27 cellular contexts compared by ENCODE assay signal in genomic region chr1:232917053-232917452, GRCh38. TPM values are rescaled to one million over a fixed set of nuclear protein-coding genes. Genes with fewer than 3 reads are reported as not detected.
A peak's percentile ranks its signal among the peaks of the same experiment; 100 is the strongest.
DNase-seq lines count a peak whose midpoint lies in the region; ATAC-seq, FAIRE-seq and TF ChIP-seq lines count a peak whose summit lies in the region.
"Had no signal": no experiment of that assay in that cellular context is flagged by ENCODE, and none has a peak within 500 bp of the region (broad histone marks: within the 10 kb centered on the region; RNA-seq: fewer than 3 reads in every experiment).

No MANE protein-coding gene starts in this region.

- no peak overlapping the region for H3K4me3 Mint-ChIP-seq in activated T-helper 2 cell treated with anti-CD3 and anti-CD28 coated beads, Interferon-gamma antibody, Interleukin-2, Interleukin-4, amounts not matched to agents 10 μg/mL and 5 μg/mL and 100 μg/mL, durations not matched to agents 14 hours and 24 hours and 36 hours (ENCODE audit: low read depth)
- H3K4me3 Mint-ChIP-seq in activated T-cell treated with anti-CD3 and anti-CD28 coated beads, Interleukin-2, amount 50 U/mL, for 24 hours: no peak overlapping the region
- H3K4me3 Mint-ChIP-seq: B cell; CD14-positive monocyte; T-cell; T-helper 2 cell treated with Interferon-gamma antibody and Interleukin-4, amounts not matched to agents 5 μg/mL and 100 μg/mL, for 36 hours had no signal

- H3K27me3 Mint-ChIP-seq in activated T-helper 2 cell treated with anti-CD3 and anti-CD28 coated beads, Interferon-gamma antibody, Interleukin-2, Interleukin-4, amounts not matched to agents 10 μg/mL and 5 μg/mL and 100 μg/mL, durations not matched to agents 14 hours and 24 hours and 36 hours (ENCODE audit: low read depth): no peaks in the 10 kb centered on the region
- peaks cover 4% of the 10 kb centered on the region for H3K27me3 Mint-ChIP-seq in activated T-cell treated with anti-CD3 and anti-CD28 coated beads, Interleukin-2, amount 50 U/mL, for 24 hours

- intact Hi-C loops in activated T-helper 2 cell treated with anti-CD3 and anti-CD28 coated beads, Interferon-gamma antibody, Interleukin-2, Interleukin-4, amounts not matched to agents 10 μg/mL and 5 μg/mL and 100 μg/mL, durations not matched to agents 14 hours and 24 hours and 36 hours (cut with micrococcal nuclease): no loop called here

- no peak for TF ChIP-seq POLR2A in GM12892 (IDR thresholded peaks at IDR 0.05; ENCODE audit: low read depth, low read length)

- H3K36me3 Mint-ChIP-seq in activated T-helper 2 cell treated with anti-CD3 and anti-CD28 coated beads, Interferon-gamma antibody, Interleukin-2, Interleukin-4, amounts not matched to agents 10 μg/mL and 5 μg/mL and 100 μg/mL, durations not matched to agents 14 hours and 24 hours and 36 hours (ENCODE audit: low read depth): peaks cover 9% of the 10 kb centered on the region
- H3K36me3 Mint-ChIP-seq in activated T-cell treated with anti-CD3 and anti-CD28 coated beads, Interleukin-2, amount 50 U/mL, for 24 hours (ENCODE audit: low read depth): no peaks in the 10 kb centered on the region
- H3K36me3 Mint-ChIP-seq: CD14-positive monocyte, T-cell had no signal

- peak overlapping the region; percentile 15 for H3K27ac Mint-ChIP-seq in activated T-helper 2 cell treated with anti-CD3 and anti-CD28 coated beads, Interferon-gamma antibody, Interleukin-2, Interleukin-4, amounts not matched to agents 10 μg/mL and 5 μg/mL and 100 μg/mL, durations not matched to agents 14 hours and 24 hours and 36 hours
- H3K27ac Mint-ChIP-seq in activated T-cell treated with anti-CD3 and anti-CD28 coated beads, Interleukin-2, amount 50 U/mL, for 24 hours: no peak overlapping the region
- H3K27ac Mint-ChIP-seq: B cell; CD14-positive monocyte; T-cell; T-helper 2 cell treated with Interferon-gamma antibody and Interleukin-4, amounts not matched to agents 5 μg/mL and 100 μg/mL, for 36 hours had no signal

- peak; percentile 59 for ATAC-seq in GM21360 (IDR thresholded peaks at IDR 0.05; ENCODE audit: unreplicated experiment)
- ATAC-seq in HG02870 (IDR thresholded peaks at IDR 0.05; ENCODE audit: unreplicated experiment): peak; percentile 88
- ATAC-seq: T-cell had no signal

- DNase-seq in GM12892 (ENCODE audit: insufficient read length) (no peak), NCI-H526 (lab: John Stamatoyannopoulos, UW) (no peak), AG08396 (ENCODE audit: low spot score) (no peak)
- DNase-seq in activated T-helper 2 cell treated with anti-CD3 and anti-CD28 coated beads, Interferon-gamma antibody, Interleukin-2, Interleukin-4, amounts not matched to agents 10 μg/mL and 5 μg/mL and 100 μg/mL, durations not matched to agents 14 hours and 24 hours and 36 hours (ENCODE audit: low spot score): no peak
- DNase-seq in activated T-cell treated with anti-CD3 and anti-CD28 coated beads, Interleukin-2, amount 50 U/mL, for 24 hours: no peak
- DNase-seq: EL, GF-D8, GOT3, HCEC 1CT, IMR-90, NCI-H1105, NCI-H2081, NCI-H2171, NCI-H345, NCI-H524, NCI-H82, OCI-M1, SJCRH30, T-cell had no signal

- H3K4me1 Mint-ChIP-seq in activated T-helper 2 cell treated with anti-CD3 and anti-CD28 coated beads, Interferon-gamma antibody, Interleukin-2, Interleukin-4, amounts not matched to agents 10 μg/mL and 5 μg/mL and 100 μg/mL, durations not matched to agents 14 hours and 24 hours and 36 hours (ENCODE audit: low read depth): peaks cover 27% of the 10 kb centered on the region
- H3K4me1 Mint-ChIP-seq in activated T-cell treated with anti-CD3 and anti-CD28 coated beads, Interleukin-2, amount 50 U/mL, for 24 hours (ENCODE audit: low read depth): peaks cover 7% of the 10 kb centered on the region
- H3K4me1 Mint-ChIP-seq: B cell had no signal

- peaks cover 12% of the 10 kb centered on the region for H3K9me3 Mint-ChIP-seq in activated T-helper 2 cell treated with anti-CD3 and anti-CD28 coated beads, Interferon-gamma antibody, Interleukin-2, Interleukin-4, amounts not matched to agents 10 μg/mL and 5 μg/mL and 100 μg/mL, durations not matched to agents 14 hours and 24 hours and 36 hours
- no peaks in the 10 kb centered on the region for H3K9me3 Mint-ChIP-seq in activated T-cell treated with anti-CD3 and anti-CD28 coated beads, Interleukin-2, amount 50 U/mL, for 24 hours
- H3K9me3 Mint-ChIP-seq: T-cell had no signal

- peak; percentile 86 for FAIRE-seq in GM12892 (lab: Jason Lieb, UNC)
- FAIRE-seq: A204.1, D721Med, RCC 7860 had no signal

RNA-seq across cellular contexts. Expression of gene NTPCR, which starts 33.4 kb away (rescaled TPM):
- 74.1 TPM for polyA plus RNA-seq in GM12892 (2012; ENCODE audit: missing spikeins)
- total RNA-seq in activated T-helper 2 cell treated with anti-CD3 and anti-CD28 coated beads, Interferon-gamma antibody, Interleukin-2, Interleukin-4, amounts not matched to agents 10 μg/mL and 5 μg/mL and 100 μg/mL, durations not matched to agents 14 hours and 24 hours and 36 hours: 34.6 and 38.1 TPM in 2 replicates
